Comparison of ENCODE assay signal across 8 cellular contexts in the genomic region with DNA sequence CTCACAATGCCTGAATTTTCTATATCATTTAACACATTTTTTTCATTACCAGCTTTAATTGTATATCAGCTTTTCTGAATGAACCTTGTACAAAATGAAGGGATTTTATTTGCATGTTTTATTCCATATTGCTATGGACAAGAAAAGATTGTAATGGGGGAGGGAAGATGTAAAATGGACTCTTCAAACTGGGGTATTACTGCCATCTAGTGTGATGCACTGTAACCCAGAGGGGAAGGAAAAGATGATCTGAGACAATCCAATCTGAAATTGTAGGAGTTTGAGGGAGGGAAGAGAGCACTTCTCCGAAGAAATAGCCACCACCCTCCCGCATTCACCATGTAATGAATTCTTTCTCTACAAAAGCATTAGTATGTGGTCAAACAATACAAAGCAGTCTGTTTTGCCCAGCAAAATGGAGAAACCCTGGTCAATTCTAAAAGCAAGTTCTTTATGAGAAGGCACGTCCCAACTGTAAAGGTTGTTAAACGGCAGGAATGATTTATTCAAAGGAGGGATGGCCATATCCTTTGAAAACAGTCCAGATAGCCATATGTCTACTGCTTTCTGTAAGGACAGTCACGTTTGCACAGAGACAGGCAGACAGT.
DNase-seq lines count a peak whose midpoint lies in the region; ATAC-seq and TF ChIP-seq lines count a peak whose summit lies in the region.

No MANE protein-coding gene starts in this region.

- intact Hi-C loops in right lobe of liver (cut with DNase I), result no loop called here

- peak; percentile 58 to 85 (median 72) for ATAC-seq in right lobe of liver
- no peak for ATAC-seq in HG02852 (IDR thresholded peaks at IDR 0.05; ENCODE audit: unreplicated experiment)

- DNase-seq in GM04504 (ENCODE audit: low read depth) (peak; percentile 16), NCI-H345 treated with DMSO at 0.1 percent for 48 hours (lab: John Stamatoyannopoulos, UW; ENCODE audit: unreplicated experiment) (peak; percentile 47), chondrocyte (ENCODE audit: low spot score) (no peak), right lobe of liver (no peak)
- no peak for DNase-seq in activated CD8-positive, alpha-beta memory T cell treated with anti-CD3 and anti-CD28 coated beads, Interleukin-2, amount 50 U/mL, for 4 hours
- no peak for DNase-seq in activated CD4-positive, alpha-beta T cell treated with anti-CD3 and anti-CD28 coated beads for 1 hour
- DNase-seq in activated CD8-positive, alpha-beta memory T cell treated with anti-CD3 and anti-CD28 coated beads, Interleukin-2, amount 50 U/mL, for 48 hours, result no peak

- no peaks in the 10 kb centered on the region for H3K36me3 Mint-ChIP-seq in chondrocyte (ENCODE audit: low read depth)

- H3K27me3 ChIP-seq in right lobe of liver, result no peaks in the 10 kb centered on the region

- H3K4me3 ChIP-seq in right lobe of liver, result no peak overlapping the region

- H3K36me3 ChIP-seq in right lobe of liver, result no peaks in the 10 kb centered on the region

- no peaks in the 10 kb centered on the region for H3K27me3 Mint-ChIP-seq in chondrocyte (ENCODE audit: low read depth)

- peaks cover 24% of the 10 kb centered on the region for H3K4me1 Mint-ChIP-seq in chondrocyte (ENCODE audit: low read depth)

- no peak overlapping the region for H3K4me3 Mint-ChIP-seq in chondrocyte (ENCODE audit: unreplicated experiment)

- H3K4me1 ChIP-seq in right lobe of liver, result no peaks in the 10 kb centered on the region

- WGBS in right lobe of liver (ENCODE audit: insufficient coverage, low coverage, low lambda C conversion rate, missing lambda C conversion rate), result 56% methylated on average over 5 of the region's 5 CpGs

- no peak overlapping the region for H3K27ac Mint-ChIP-seq in chondrocyte (ENCODE audit: unreplicated experiment)

- no peaks in the 10 kb centered on the region for H3K9me3 ChIP-seq in right lobe of liver

- TF ChIP-seq POLR2A in right lobe of liver (IDR thresholded peaks at IDR 0.05), result no peak

- no peak overlapping the region for H3K27ac ChIP-seq in right lobe of liver

- H3K9me3 Mint-ChIP-seq in chondrocyte (ENCODE audit: low read depth), result no peaks in the 10 kb centered on the region

- peak; percentile 91 for TF ChIP-seq CTCF in chondrocyte (IDR thresholded peaks at IDR 0.05)
- TF ChIP-seq CTCF in right lobe of liver (IDR thresholded peaks at IDR 0.05), result peak; percentile 52 to 58 (median 54)

Comparison
In these comparisons a context has a peak if more than half of its experiments do, and no peak if none do; other contexts are left out.
1. DNase-seq: peak in GM04504 (single experiment) and NCI-H345 treated with DMSO at 0.1 percent for 48 hours (single experiment); none in chondrocyte (single experiment), right lobe of liver (0 of 3), activated CD8-positive, alpha-beta memory T cell treated with anti-CD3 and anti-CD28 coated beads, Interleukin-2, amount 50 U/mL, for 4 hours (single experiment), activated CD4-positive, alpha-beta T cell treated with anti-CD3 and anti-CD28 coated beads for 1 hour (single experiment) and activated CD8-positive, alpha-beta memory T cell treated with anti-CD3 and anti-CD28 coated beads, Interleukin-2, amount 50 U/mL, for 48 hours (single experiment).